24 cellular contexts compared by ENCODE assay signal in genomic region chr7:123023126-123023525, GRCh38. TPM values are rescaled to one million over a fixed set of nuclear protein-coding genes. Genes with fewer than 3 reads are reported as not detected.
A peak's percentile ranks its signal among the peaks of the same experiment; 100 is the strongest.
DNase-seq lines count a peak whose midpoint lies in the region; FAIRE-seq lines count a peak whose summit lies in the region.
"Had no signal": no experiment of that assay in that cellular context is flagged by ENCODE, and none has a peak within 500 bp of the region (broad histone marks: within the 10 kb centered on the region; RNA-seq: fewer than 3 reads in every experiment).

No MANE protein-coding gene starts in this region.

- H3K36me3 ChIP-seq in SJSA1: no peaks in the 10 kb centered on the region

- FAIRE-seq in urothelium cell line (lab: Jason Lieb, UNC): no peak
- FAIRE-seq: HepG2, K562 had no signal

- H3K27me3 ChIP-seq in SJSA1 (replicated peaks): no peaks in the 10 kb centered on the region

- DNase-seq in DMS53 (lab: John Stamatoyannopoulos, UW) (peak; percentile 8), DMS53 treated with DMSO at 0.1 percent for 48 hours (lab: John Stamatoyannopoulos, UW; ENCODE audit: unreplicated experiment) (no peak), SJSA1 (ENCODE audit: low read depth in 1 of 2, low spot score in 2 of 2) (peak; percentile 36 to 46), foreskin melanocyte (peak; percentile 84), urothelium cell line (ENCODE audit: low spot score) (peak; percentile 25), NCI-H2171 treated with DMSO at 0.1 percent for 48 hours (lab: John Stamatoyannopoulos, UW) (no peak), mucosa of gallbladder (ENCODE audit: low spot score) (no peak), germinal center (ENCODE audit: low spot score) (no peak)
- DNase-seq: C1 segment of cervical spinal cord; Calu3; CD8-positive, alpha-beta T cell; DMS79; H9; MM.1S; NCI-H1048; NCI-H1417 treated with DMSO at 0.1 percent for 48 hours; NCI-H187; NCI-H446 treated with DMSO at 0.1 percent for 48 hours; NCI-H526 treated with DMSO at 0.1 percent for 48 hours; PC-9 had no signal

- H3K9me3 ChIP-seq in SJSA1 (replicated peaks): no peaks in the 10 kb centered on the region; the same call in 1 of the 2 replicates

- no peak overlapping the region for H3K4me3 ChIP-seq in SJSA1
- H3K4me3 ChIP-seq: K562, PC-9 had no signal

- no peak overlapping the region for H3K27ac ChIP-seq in SJSA1
- H3K27ac ChIP-seq: 22Rv1, PC-9, RWPE1 had no signal

- H3K4me1 ChIP-seq in SJSA1 (replicated peaks): peaks cover 24% of the 10 kb centered on the region

RNA-seq across cellular contexts. Expression of gene TAS2R16, which starts 27.6 kb away (rescaled TPM):
- not detected in 2 replicates for total RNA-seq in SJSA1 (2014; rRNA removed; shearing (Covaris generic))
- not detected for total RNA-seq in mucosa of gallbladder
- total RNA-seq: Calu3; CD8-positive, alpha-beta T cell; H9; HepG2; K562; PC-9 had no signal

Comparison
In these comparisons a context has a peak if more than half of its experiments do, and no peak if none do; other contexts are left out.
1. DNase-seq: peak in DMS53 (single experiment), SJSA1 (2 of 2), foreskin melanocyte (single experiment) and urothelium cell line (single experiment); none in DMS53 treated with DMSO at 0.1 percent for 48 hours (single experiment), NCI-H2171 treated with DMSO at 0.1 percent for 48 hours (single experiment), mucosa of gallbladder (single experiment) and germinal center (single experiment).